17 cellular contexts compared by ENCODE assay signal in the genomic region with DNA sequence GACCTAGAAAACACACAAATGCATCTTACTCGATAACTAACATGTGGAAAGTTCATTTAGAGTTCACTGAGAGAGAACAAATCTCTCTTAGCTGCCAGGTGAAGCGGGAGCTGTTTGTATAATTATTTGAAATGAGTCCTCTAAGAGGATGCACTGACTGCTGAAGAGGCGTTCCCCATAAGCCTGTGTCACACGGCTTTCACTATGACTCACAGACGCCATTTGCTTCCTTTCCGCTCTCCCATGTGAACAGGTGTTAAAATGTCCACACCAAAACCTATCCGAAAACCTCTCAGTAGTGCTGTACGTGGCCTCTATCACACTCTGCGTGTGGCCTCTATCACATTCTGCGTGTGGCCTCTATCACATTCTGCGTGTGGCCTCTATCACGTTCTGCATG.
"Had no signal": no experiment of that assay in that cellular context is flagged by ENCODE, and none has a peak within 500 bp of the region (broad histone marks: within the 10 kb centered on the region; RNA-seq: fewer than 3 reads in every experiment).

No MANE protein-coding gene starts in this region.

- H3K9me3 ChIP-seq: esophagus squamous epithelium, mucosa of descending colon had no signal

- H3K4me3 Mint-ChIP-seq: activated naive CD4-positive, alpha-beta T cell treated with anti-CD3 and anti-CD28 coated beads for 36 hours; activated naive CD8-positive, alpha-beta T cell treated with anti-CD3 and anti-CD28 coated beads, Interleukin-2, amount 50 U/mL, for 24 hours; naive thymus-derived CD4-positive, alpha-beta T cell; stimulated activated memory B cell treated with anti-CD40 and anti-IgM and Interleukin-4, amounts not matched to agents 10 μg/mL and 1 μg/mL and 100 μg/mL, for 72 hours had no signal

- H3K4me3 ChIP-seq: esophagus squamous epithelium, hepatocyte, left lung, mucosa of descending colon had no signal

- H3K4me1 ChIP-seq: esophagus squamous epithelium, left lung had no signal

- H3K27ac Mint-ChIP-seq: activated naive CD4-positive, alpha-beta T cell treated with anti-CD3 and anti-CD28 coated beads for 36 hours; activated naive CD8-positive, alpha-beta T cell treated with anti-CD3 and anti-CD28 coated beads, Interleukin-2, amount 50 U/mL, for 24 hours; activated T-helper 2 cell treated with anti-CD3 and anti-CD28 coated beads, Interferon-gamma antibody, Interleukin-2, Interleukin-4, amounts not matched to agents 10 μg/mL and 5 μg/mL and 100 μg/mL, durations not matched to agents 14 hours and 24 hours and 36 hours; naive thymus-derived CD4-positive, alpha-beta T cell; stimulated activated memory B cell treated with anti-CD40 and anti-IgM and Interleukin-4, amounts not matched to agents 10 μg/mL and 1 μg/mL and 100 μg/mL, for 72 hours had no signal

- H3K27me3 Mint-ChIP-seq: stimulated activated memory B cell treated with anti-CD40 and anti-IgM and Interleukin-4, amounts not matched to agents 10 μg/mL and 1 μg/mL and 100 μg/mL, for 72 hours had no signal

- H3K9me3 Mint-ChIP-seq: stimulated activated memory B cell treated with anti-CD40 and anti-IgM and Interleukin-4, amounts not matched to agents 10 μg/mL and 1 μg/mL and 100 μg/mL, for 72 hours had no signal

- H3K27ac ChIP-seq: esophagus squamous epithelium, hepatocyte, left lung, WERI-Rb-1 had no signal

- ATAC-seq: activated naive CD8-positive, alpha-beta T cell treated with anti-CD3 and anti-CD28 coated beads, Interleukin-2, amount 50 U/mL, for 24 hours; left lung; mucosa of descending colon; naive thymus-derived CD4-positive, alpha-beta T cell; stimulated activated memory B cell treated with anti-CD40 and anti-IgM and Interleukin-4, amounts not matched to agents 10 μg/mL and 1 μg/mL and 100 μg/mL, for 72 hours had no signal

- H3K36me3 ChIP-seq: esophagus squamous epithelium, left lung, WERI-Rb-1 had no signal

- FAIRE-seq: endothelial cell of umbilical vein, keratinocyte had no signal

- H3K4me1 Mint-ChIP-seq: activated naive CD8-positive, alpha-beta T cell treated with anti-CD3 and anti-CD28 coated beads, Interleukin-2, amount 50 U/mL, for 24 hours; naive thymus-derived CD4-positive, alpha-beta T cell; stimulated activated memory B cell treated with anti-CD40 and anti-IgM and Interleukin-4, amounts not matched to agents 10 μg/mL and 1 μg/mL and 100 μg/mL, for 72 hours had no signal

- H3K36me3 Mint-ChIP-seq: stimulated activated memory B cell treated with anti-CD40 and anti-IgM and Interleukin-4, amounts not matched to agents 10 μg/mL and 1 μg/mL and 100 μg/mL, for 72 hours had no signal

- DNase-seq: activated naive CD4-positive, alpha-beta T cell treated with anti-CD3 and anti-CD28 coated beads for 36 hours; activated naive CD8-positive, alpha-beta T cell treated with anti-CD3 and anti-CD28 coated beads, Interleukin-2, amount 50 U/mL, for 24 hours; activated T-cell treated with anti-CD3 and anti-CD28 coated beads for 4 hours; aorta; cortex of kidney; effector CD4-positive, alpha-beta T cell; esophagus squamous epithelium; left lung; mucosa of descending colon; naive thymus-derived CD4-positive, alpha-beta T cell; stimulated activated CD4-positive, alpha-beta T cell treated with anti-CD3 and anti-CD28 coated beads, Interleukin-2, amount 100 ng/mL, for 48 hours; WERI-Rb-1 had no signal
